25 cellular contexts compared by ENCODE assay signal in the genomic region with DNA sequence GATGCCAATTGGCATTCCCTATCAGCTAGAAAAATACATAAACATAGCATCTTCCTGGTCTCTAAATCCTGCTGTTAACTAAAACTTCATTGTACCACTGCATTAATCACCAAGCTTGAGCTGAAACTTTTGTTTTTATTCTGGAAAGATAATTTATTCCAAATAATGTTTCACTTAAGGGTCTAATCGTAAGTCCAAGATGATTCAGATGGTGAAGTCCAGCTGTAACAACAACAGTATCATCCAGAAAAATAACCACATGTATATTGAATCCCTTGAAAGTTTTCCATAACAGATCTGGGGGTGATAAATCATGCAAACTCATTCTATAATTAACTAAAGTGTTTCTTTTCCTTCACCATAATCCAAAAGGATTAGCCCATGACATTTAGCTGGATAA. TPM values are rescaled to one million over a fixed set of nuclear protein-coding genes. Genes with fewer than 3 reads are reported as not detected.
DNase-seq lines count a peak whose midpoint lies in the region; ATAC-seq, FAIRE-seq and TF ChIP-seq lines count a peak whose summit lies in the region.
"Had no signal": no experiment of that assay in that cellular context is flagged by ENCODE, and none has a peak within 500 bp of the region (broad histone marks: within the 10 kb centered on the region; RNA-seq: fewer than 3 reads in every experiment).

No MANE protein-coding gene starts in this region.

- TF ChIP-seq CTCF in astrocyte (IDR thresholded peaks at IDR 0.05; ENCODE audit: insufficient read depth, low read depth, low read length) = no peak

- no peak overlapping the region for H2AFZ ChIP-seq in astrocyte (ENCODE audit: low read depth, low read length)

- no peak overlapping the region for H3K4me3 Mint-ChIP-seq in astrocyte (ENCODE audit: unreplicated experiment)
- H3K4me3 Mint-ChIP-seq: B cell, CD14-positive monocyte, H9, HFFc6 had no signal

- H3K27me3 ChIP-seq in astrocyte (ENCODE audit: insufficient read depth, low read length) = no peaks in the 10 kb centered on the region
- H3K27me3 ChIP-seq: MG63, Peyer's patch had no signal

- no peaks in the 10 kb centered on the region for H3K79me2 ChIP-seq in astrocyte (ENCODE audit: insufficient read depth, low read length)

- ATAC-seq in HG03460 (IDR thresholded peaks at IDR 0.05; ENCODE audit: unreplicated experiment) = no peak
- ATAC-seq in GM21619 (IDR thresholded peaks at IDR 0.05; ENCODE audit: unreplicated experiment) = no peak
- ATAC-seq: GM12878, HepG2, K562 had no signal

- H3K9ac ChIP-seq in astrocyte (ENCODE audit: low read length) = no peak overlapping the region

- H3K4me1 ChIP-seq in astrocyte (ENCODE audit: insufficient read depth, low read length) = peaks cover 8% of the 10 kb centered on the region
- H3K4me1 ChIP-seq: Peyer's patch had no signal

- no peaks in the 10 kb centered on the region for H3K36me3 Mint-ChIP-seq in astrocyte (ENCODE audit: low read depth, unreplicated experiment)
- H3K36me3 Mint-ChIP-seq: CD14-positive monocyte had no signal

- no peaks in the 10 kb centered on the region for H3K9me3 ChIP-seq in astrocyte (ENCODE audit: insufficient read depth, low read depth, low read length)
- H3K9me3 ChIP-seq: MG63, Peyer's patch had no signal

- no peak for FAIRE-seq in astrocyte (lab: Jason Lieb, UNC)
- FAIRE-seq: A204.1, GM12878, HepG2, K562 had no signal

- peaks cover 1% of the 10 kb centered on the region for H3K27me3 Mint-ChIP-seq in astrocyte (ENCODE audit: low read depth, unreplicated experiment)

- DNase-seq in Daoy (ENCODE audit: low read depth) (peak; percentile 73), astrocyte (ENCODE audit: low read depth) (peak; percentile 94), fibroblast of gingiva (ENCODE audit: low read depth) (peak; percentile 69), iris pigment epithelial cell (ENCODE audit: low read depth) (peak; percentile 19), DMS 273 (lab: John Stamatoyannopoulos, UW; ENCODE audit: unreplicated experiment) (no peak), DMS79 treated with DMSO at 0.1 percent for 48 hours (lab: John Stamatoyannopoulos, UW) (no peak)
- DNase-seq: H9, HFFc6, MG63, NCI-H1417 treated with DMSO at 0.1 percent for 48 hours, NCI-H187, NCI-H510A, NCI-H774, Peyer's patch had no signal

- H4K20me1 ChIP-seq in astrocyte (ENCODE audit: insufficient read depth, low read length) = no peaks in the 10 kb centered on the region

- H3K9me3 Mint-ChIP-seq in astrocyte (ENCODE audit: unreplicated experiment) = no peaks in the 10 kb centered on the region
- H3K9me3 Mint-ChIP-seq: CD14-positive monocyte, H9 had no signal

- no peaks in the 10 kb centered on the region for H3K36me3 ChIP-seq in astrocyte (ENCODE audit: insufficient read depth, low read length)
- H3K36me3 ChIP-seq: MG63, Peyer's patch had no signal

- peak overlapping the region; percentile 33 for H3K4me2 ChIP-seq in astrocyte (ENCODE audit: low read length)

- H3K4me3 ChIP-seq in astrocyte (ENCODE audit: insufficient read depth, low read depth, low read length) = no peak overlapping the region
- H3K4me3 ChIP-seq: GM12878, K562, MG63, Peyer's patch had no signal

- H3K27ac ChIP-seq in astrocyte (ENCODE audit: low read depth, low read length) = peak overlapping the region; percentile 22
- H3K27ac ChIP-seq: HL-60, Peyer's patch had no signal

- H3K4me1 Mint-ChIP-seq in astrocyte (ENCODE audit: low read depth, unreplicated experiment) = no peaks in the 10 kb centered on the region
- H3K4me1 Mint-ChIP-seq: B cell, CD14-positive monocyte had no signal

- H3K27ac Mint-ChIP-seq in astrocyte (ENCODE audit: unreplicated experiment) = no peak overlapping the region
- H3K27ac Mint-ChIP-seq: B cell, CD14-positive monocyte, H9, HFFc6 had no signal

RNA-seq across cellular contexts. Expression of gene RORB, which starts 23.9 kb away (rescaled TPM):
- total RNA-seq in Daoy (2014; rRNA removed; shearing (Covaris generic)) = 2.9 and 3.5 TPM in 2 replicates
- total RNA-seq in astrocyte = 0.11 and 0.17 TPM in 2 replicates
- total RNA-seq: B cell, HepG2, HFFc6, HT-29, K562, OCI-LY7 had no signal

Comparison
In these comparisons a context has a peak if more than half of its experiments do, and no peak if none do; other contexts are left out.
1. DNase-seq: peak in Daoy (single experiment), astrocyte (single experiment), fibroblast of gingiva (single experiment) and iris pigment epithelial cell (single experiment); none in DMS 273 (single experiment) and DMS79 treated with DMSO at 0.1 percent for 48 hours (single experiment).